Comparison of ENCODE assay signal across 24 cellular contexts in genomic region chr1:165799387-165799786, GRCh38. TPM values are rescaled to one million over a fixed set of nuclear protein-coding genes. Genes with fewer than 3 reads are reported as not detected.
DNase-seq lines count a peak whose midpoint lies in the region; ATAC-seq, FAIRE-seq and TF ChIP-seq lines count a peak whose summit lies in the region.
"Had no signal": no experiment of that assay in that cellular context is flagged by ENCODE, and none has a peak within 500 bp of the region (broad histone marks: within the 10 kb centered on the region; RNA-seq: fewer than 3 reads in every experiment).

No MANE protein-coding gene starts in this region.

- POLR2A ChIA-PET in HCT116 (lab: Charles Lee) = no interaction called here

- H3K4me2 ChIP-seq in HCT116 (ENCODE audit: low read length) = no peak overlapping the region
- H3K4me2 ChIP-seq: BLaER1 had no signal

- no peak overlapping the region for H2AFZ ChIP-seq in HCT116 (ENCODE audit: low read depth, low read length, poor library complexity, severe bottlenecking)

- no peak overlapping the region for H3K4me3 ChIP-seq in HCT116 (replicated peaks in 1 of 2; ENCODE audit: low read depth in 1 of 2, low read length in 2 of 2)
- H3K4me3 ChIP-seq: BLaER1, GM12878 had no signal

- no peak for TF ChIP-seq POLR2A in HCT116 (IDR thresholded peaks at IDR 0.05; ENCODE audit: borderline replicate concordance, extremely low read depth, insufficient read depth, insufficient read length)

- H3K9me3 ChIP-seq in HCT116 (ENCODE audit: control insufficient read depth in 1 of 2, insufficient read depth in 1 of 2, low read depth in 1 of 2, low read length in 2 of 2) = peaks cover 0 to 4% of the 10 kb centered on the region in 2 experiments; a peak in 1 of 4 replicates
- H3K9me3 ChIP-seq: BE2C had no signal

- DNase-seq in HCT116 (ENCODE audit: low read depth, low spot score) (no peak), NCI-H524 treated with DMSO at 0.1 percent for 48 hours (lab: John Stamatoyannopoulos, UW) (no peak), HT-29 (ENCODE audit: low spot score) (no peak), NCI-H2171 (lab: John Stamatoyannopoulos, UW) (no peak)
- DNase-seq: 8988T; ACHN; BE2C; C1 segment of cervical spinal cord; Caco-2; Calu3; CD4-positive, CD25-positive, alpha-beta regulatory T cell; CD8-positive, alpha-beta T cell; DMS 273 treated with DMSO at 0.1 percent for 48 hours; DMS153; DMS53; DMS79; DND-41; EL; GDM1 had no signal

- H3K36me3 ChIP-seq in HCT116 (ENCODE audit: control insufficient read depth in 1 of 2, insufficient read depth in 2 of 2, low read length in 2 of 2) = no peaks in the 10 kb centered on the region
- H3K36me3 ChIP-seq: BE2C, BLaER1 had no signal

- ATAC-seq in HCT116 = no peak
- ATAC-seq: CD8-positive, alpha-beta T cell; GM12878 had no signal

- CTCF ChIA-PET in HCT116 (lab: Charles Lee) = no interaction called here

- no TSS peak for BruUV-seq in HCT116 (replicated peaks; lab: Mats Ljungman, UMichigan)

- intact Hi-C loops in HCT116 (cut with micrococcal nuclease) = no loop called here

- no peaks in the 10 kb centered on the region for H3K9me2 ChIP-seq in HCT116 (ENCODE audit: insufficient read depth)

- H4K20me1 ChIP-seq in HCT116 (ENCODE audit: insufficient read depth) = no peaks in the 10 kb centered on the region
- H4K20me1 ChIP-seq: BLaER1 had no signal

- no peak overlapping the region for H3K9ac ChIP-seq in HCT116 (ENCODE audit: low read length)
- H3K9ac ChIP-seq: BLaER1 had no signal

- RAD21 ChIA-PET in HCT116 (lab: Charles Lee; ENCODE audit: low non-redundant PET in 1 of 2, low total read pairs in 2 of 2, uncharacterized antibody in 2 of 2, unreplicated experiment in 2 of 2) = no interaction called here

- H3K27me3 ChIP-seq in HCT116 (ENCODE audit: insufficient read depth, low read length) = no peaks in the 10 kb centered on the region
- H3K27me3 ChIP-seq: BLaER1 had no signal

- no peaks in the 10 kb centered on the region for H3K79me2 ChIP-seq in HCT116 (ENCODE audit: insufficient read depth, low read length)

- no peak for TF ChIP-seq CTCF in HCT116 (IDR thresholded peaks at IDR 0.05 in 2 of 3, conservative IDR thresholded peaks at IDR 0.05 in 1 of 3; ENCODE audit: borderline replicate concordance in 1 of 3, insufficient read depth in 1 of 3, low read depth in 2 of 3, low read length in 2 of 3)

- FAIRE-seq in TTC549 (lab: Jason Lieb, UNC) = peak; percentile 62
- FAIRE-seq: A204.1, GM12878, GM18507 had no signal

- no peak for TF ChIP-seq RAD21 in HCT116 (IDR thresholded peaks at IDR 0.05; ENCODE audit: low read depth)

- no peaks in the 10 kb centered on the region for H3K4me1 ChIP-seq in HCT116 (ENCODE audit: control insufficient read depth in 1 of 2, insufficient read depth in 2 of 2, low read length in 2 of 2)
- H3K4me1 ChIP-seq: BE2C, Caco-2 had no signal

- no peak overlapping the region for H3K27ac ChIP-seq in HCT116 (ENCODE audit: low read depth, low read length)
- H3K27ac ChIP-seq: BLaER1 had no signal

TF ChIP-seq in HCT116, 20 proteins besides CTCF, POLR2A, EP300 and RAD21:
- TF ChIP-seq SRF (IDR thresholded peaks at IDR 0.05; ENCODE audit: low read depth) (no peak), CBX3 (IDR thresholded peaks at IDR 0.05; ENCODE audit: low read depth) (peak; percentile 60; the same call in 1 of the 2 replicates), YY1 (IDR thresholded peaks at IDR 0.05; ENCODE audit: extremely low read depth, insufficient replicate concordance, low read depth, low read length) (no peak), ELF1 (IDR thresholded peaks at IDR 0.05; ENCODE audit: borderline replicate concordance, low read depth) (no peak)
TF ChIP-seq in HCT116: peak in this region for 1.

RNA-seq across cellular contexts. Expression of gene UCK2, which starts 28.0 kb away (rescaled TPM):
- total RNA-seq in HCT116 (2021; ENCODE audit: unreplicated experiment) = 88.4 TPM
- 68.7 and 69.1 TPM in 2 replicates for polyA plus RNA-seq in HCT116 (2012)
- 194 and 210 TPM in 2 replicates for total RNA-seq in HT-29 (2014; rRNA removed; shearing (Covaris generic))

RNA-seq across cellular contexts. Expression of gene TMCO1, which starts 30.7 kb away (rescaled TPM):
- total RNA-seq in HCT116 (2021; ENCODE audit: unreplicated experiment) = 61.2 TPM
- polyA plus RNA-seq in HCT116 (2012) = 89.0 and 100 TPM in 2 replicates
- total RNA-seq in HT-29 (2014; rRNA removed; shearing (Covaris generic)) = 37.2 and 37.4 TPM in 2 replicates
